Comparison of ENCODE assay signal across 19 cellular contexts in the genomic region with DNA sequence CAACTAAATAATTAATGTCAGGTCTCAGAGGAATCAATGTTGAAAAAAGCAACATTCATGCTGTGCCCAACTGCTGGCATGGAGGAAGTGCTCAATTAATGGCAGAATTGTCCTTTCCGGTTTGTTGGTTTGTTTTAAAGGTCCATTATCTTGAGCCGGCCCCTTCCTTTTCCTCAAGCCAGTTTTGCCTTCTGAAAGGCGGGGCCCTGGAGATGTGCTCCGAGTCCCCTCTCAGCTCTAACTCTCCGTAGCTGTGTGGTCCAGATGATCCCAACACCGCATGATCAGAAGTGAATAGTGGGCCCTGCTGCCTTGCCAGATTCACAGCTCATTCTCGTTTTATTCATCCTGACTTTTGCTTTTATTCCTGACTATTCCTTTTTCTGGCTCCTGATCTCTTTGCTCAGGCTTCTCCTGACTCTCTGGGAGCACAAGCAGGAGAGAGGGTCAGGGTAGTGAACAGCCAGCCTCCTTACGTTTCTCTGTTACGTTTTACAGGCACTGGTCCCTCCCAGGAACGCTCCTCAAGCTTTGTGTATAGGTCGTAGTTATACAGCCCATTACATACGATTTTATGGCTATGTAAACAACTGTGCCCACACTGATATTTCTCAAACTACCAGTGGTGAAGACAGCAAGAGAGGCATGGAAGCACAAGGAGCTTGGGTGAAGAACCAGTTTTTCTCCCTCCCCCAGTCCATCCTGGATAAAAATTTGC.
DNase-seq lines count a peak whose midpoint lies in the region; ATAC-seq, FAIRE-seq and TF ChIP-seq lines count a peak whose summit lies in the region.
"Had no signal": no experiment of that assay in that cellular context is flagged by ENCODE, and none has a peak within 500 bp of the region (broad histone marks: within the 10 kb centered on the region; RNA-seq: fewer than 3 reads in every experiment).

No MANE protein-coding gene starts in this region.

- TF ChIP-seq EP300 in H1 (IDR thresholded peaks at IDR 0.05; ENCODE audit: borderline replicate concordance in 1 of 2, low read depth in 2 of 2, low read length in 2 of 2): no peak

- intact Hi-C loops in mucosa of descending colon (cut with DNase I, micrococcal nuclease): no loop called here

- H4K5ac ChIP-seq in H1 (ENCODE audit: insufficient read length, low read depth, low read length): no peak overlapping the region

- no peak overlapping the region for H4K8ac ChIP-seq in H1 (ENCODE audit: extremely low read depth, insufficient read depth, low read length)

- peaks cover 0 to 3% of the 10 kb centered on the region in 2 experiments for H4K20me1 ChIP-seq in H1 (replicated peaks in 1 of 2; ENCODE audit: control insufficient read depth in 1 of 2, insufficient read depth in 2 of 2, low read length in 2 of 2)

- POLR2A ChIA-PET in HEK293 (lab: Yijun Ruan, JAX) (no interaction called here), H1 (lab: Charles Lee; ENCODE audit: partially characterized antibody) (no interaction called here)

- H2AFZ ChIP-seq in H1 (ENCODE audit: low read length): no peak overlapping the region

- H2BK15ac ChIP-seq in H1 (ENCODE audit: low read length): no peak overlapping the region

- H3K4me1 ChIP-seq in HEK293 (ENCODE audit: control insufficient read depth, insufficient read depth, low read length): peaks cover 5% of the 10 kb centered on the region
- H3K4me1 ChIP-seq in H1 (replicated peaks in 1 of 4; ENCODE audit: control insufficient read depth in 3 of 4, insufficient read depth in 4 of 4, low read length in 3 of 4): peaks cover 0 to 6% (median 1%) of the 10 kb centered on the region in 4 experiments; a peak in 3 of 7 replicates
- no peaks in the 10 kb centered on the region for H3K4me1 ChIP-seq in mucosa of descending colon (ENCODE audit: low read depth)

- H3K9me3 ChIP-seq in HEK293 (ENCODE audit: control insufficient read depth, insufficient read depth, low read depth, low read length) (no peaks in the 10 kb centered on the region), H1 (ENCODE audit: insufficient read depth in 2 of 2, low read depth in 1 of 2, low read length in 1 of 2) (no peaks in the 10 kb centered on the region), mucosa of descending colon (no peaks in the 10 kb centered on the region)
- H3K9me3 ChIP-seq: SJSA1 had no signal

- ATAC-seq in mucosa of descending colon (peak; percentile 95), HG03439 (IDR thresholded peaks at IDR 0.05; ENCODE audit: unreplicated experiment) (no peak)

- H3K27ac ChIP-seq in HEK293 (ENCODE audit: extremely low read depth, low read depth, low read length) (no peak overlapping the region), H1 (ENCODE audit: low read depth, low read length) (no peak overlapping the region)
- H3K27ac ChIP-seq: SJSA1 had no signal

- CTCF ChIA-PET in HEK293 (lab: Yijun Ruan, JAX) (no interaction called here), H1 (lab: Charles Lee; ENCODE audit: partially characterized antibody) (interaction anchor here (0.7 to 1.4 kb wide), 4 partner anchors 15 to 134 kb away, joined by 3 read pairs; no protein-coding TSS in a partner anchor)

- H3K4me2 ChIP-seq in H1 (ENCODE audit: insufficient read depth in 1 of 2, low read depth in 2 of 2, low read length in 2 of 2): 0 out of 4 replicates have a peak overlapping the region, but pooled peaks of 1 of the 2 experiments have one; percentile 6

- H2BK5ac ChIP-seq in H1 (ENCODE audit: low read depth, low read length): peak overlapping the region; percentile 26; the same call in 1 of the 2 replicates

- no peak overlapping the region for H3K23ac ChIP-seq in H1 (ENCODE audit: insufficient read length)

- H3K23me2 ChIP-seq in H1 (ENCODE audit: low read depth, low read length): no peaks in the 10 kb centered on the region

- no peak for TF ChIP-seq POLR2A in H1 (IDR thresholded peaks at IDR 0.05; ENCODE audit: control extremely low read depth in 1 of 2, low read depth in 2 of 2, low read length in 2 of 2)

- H3K18ac ChIP-seq in H1 (ENCODE audit: extremely low read depth, low read length): no peak overlapping the region

- H3K27me3 ChIP-seq in H1 (replicated peaks in 1 of 4; ENCODE audit: control insufficient read depth in 3 of 4, extremely low read depth in 1 of 4, insufficient read depth in 3 of 4, low read length in 3 of 4): no peaks in the 10 kb centered on the region
- H3K27me3 ChIP-seq: SJSA1 had no signal

- H3K36me3 ChIP-seq in HEK293 (ENCODE audit: control insufficient read depth in 2 of 2, insufficient read depth in 1 of 2, low read length in 2 of 2): peaks cover 0 to 11% of the 10 kb centered on the region in 2 experiments; a peak in 1 of 3 replicates
- peaks cover 0 to 5% (median 1%) of the 10 kb centered on the region in 4 experiments; a peak in 3 of 8 replicates for H3K36me3 ChIP-seq in H1 (ENCODE audit: control insufficient read depth in 2 of 4, insufficient read depth in 4 of 4, low read length in 3 of 4)
- no peaks in the 10 kb centered on the region for H3K36me3 ChIP-seq in mucosa of descending colon (ENCODE audit: low read depth)
- H3K36me3 ChIP-seq: SJSA1 had no signal

- H2BK120ac ChIP-seq in H1 (replicated peaks; ENCODE audit: low read depth, low read length): no peak overlapping the region

- H2BK12ac ChIP-seq in H1 (ENCODE audit: low read depth, low read length): no peak overlapping the region

- TF ChIP-seq RAD21 in H1 (IDR thresholded peaks at IDR 0.05 in 1 of 2, conservative IDR thresholded peaks at IDR 0.05 in 1 of 2; ENCODE audit: low read depth in 2 of 2, low read length in 2 of 2): no peak

- H3K14ac ChIP-seq in H1 (ENCODE audit: insufficient read length): no peak overlapping the region

- 0 out of 7 replicates have a peak overlapping the region, but pooled peaks of 1 of the 4 experiments have one; percentile 8 for H3K9ac ChIP-seq in H1 (replicated peaks in 1 of 4; ENCODE audit: extremely low read depth in 1 of 4, low read depth in 3 of 4, low read length in 3 of 4)

- H4K91ac ChIP-seq in H1 (replicated peaks; ENCODE audit: insufficient read length, low read length): no peak overlapping the region

- H2BK20ac ChIP-seq in H1 (ENCODE audit: low read length): no peak overlapping the region

- H3K4me3 ChIP-seq in HEK293 (ENCODE audit: low read depth, low read length) (no peak overlapping the region), H1 (ENCODE audit: extremely low read depth in 1 of 4, insufficient read depth in 2 of 4, low read depth in 3 of 4, low read length in 4 of 4) (no peak overlapping the region), mucosa of descending colon (no peak overlapping the region)
- H3K4me3 ChIP-seq: SJSA1 had no signal

- TF ChIP-seq CTCF in HEK293 (tag by site-specific recombination; IDR thresholded peaks at IDR 0.05): no peak
- TF ChIP-seq CTCF in H1 (IDR thresholded peaks at IDR 0.05; ENCODE audit: control extremely low read depth in 1 of 3, insufficient read depth in 1 of 3, low read depth in 1 of 3, low read length in 3 of 3): no peak
- no peak for TF ChIP-seq CTCF in mucosa of descending colon (IDR thresholded peaks at IDR 0.05)

- DNase-seq in DMS153 treated with DMSO at 0.1 percent for 48 hours (lab: John Stamatoyannopoulos, UW; ENCODE audit: unreplicated experiment) (peak; percentile 19), H1 (ENCODE audit: low read depth in 1 of 2, low spot score in 2 of 2) (no peak), mucosa of descending colon (peak in 1 of 3 donors; percentile 63), SKM-1 treated with dmso at 0.1 percent for 144 hours (lab: John Stamatoyannopoulos, UW; ENCODE audit: unreplicated experiment) (no peak), HK-2 (ENCODE audit: unreplicated experiment) (no peak), mesenteric fat pad (ENCODE audit: low spot score) (no peak)
- DNase-seq: ACHN; Calu3; CD4-positive, CD25-positive, alpha-beta regulatory T cell; DMS79 treated with DMSO at 0.1 percent for 48 hours; MV-4-11; NCI-H1694; NCI-H524 had no signal

- H2AK5ac ChIP-seq in H1 (ENCODE audit: low read depth, low read length): 0 out of 2 replicates have a peak overlapping the region, but pooled peaks have one; percentile 79

- H3K79me1 ChIP-seq in H1 (ENCODE audit: low read depth, low read length): peaks cover 6% of the 10 kb centered on the region; the same call in 1 of the 2 replicates

- no peak overlapping the region for H3K56ac ChIP-seq in H1 (replicated peaks; ENCODE audit: insufficient read length, low read depth, low read length)

- no peak overlapping the region for H3K4ac ChIP-seq in H1 (replicated peaks; ENCODE audit: insufficient read length, low read depth, low read length)

- WGBS in H1 (ENCODE audit: extremely low coverage in 1 of 2, insufficient coverage in 1 of 2, insufficient read length in 1 of 2, insufficient replicate concordance in 2 of 2, low coverage in 1 of 2, low lambda C conversion rate in 2 of 2, missing lambda C conversion rate in 1 of 2), 2 experiments: 84% methylated on average over 12 of the region's 12 CpGs; no CpG with 5 or more reads in 1 of the 2 experiments

- no peak for FAIRE-seq in H1 (lab: Jason Lieb, UNC)
- FAIRE-seq: G401.6, GM12891, GM19239 had no signal

- H3K79me2 ChIP-seq in H1 (ENCODE audit: control insufficient read depth in 1 of 2, insufficient read depth in 2 of 2, low read length in 2 of 2): peaks cover 0 to 64% of the 10 kb centered on the region in 2 experiments; a peak in 3 of 4 replicates

TF ChIP-seq in H1, 55 proteins besides CTCF, POLR2A, EP300 and RAD21:
- TF ChIP-seq BACH1 (IDR thresholded peaks at IDR 0.05; ENCODE audit: low read length): no peak
- TF ChIP-seq KDM4A (IDR thresholded peaks at IDR 0.05; ENCODE audit: low read depth, low read length, severe bottlenecking): no peak
- no peak for TF ChIP-seq RFX5 (IDR thresholded peaks at IDR 0.05; ENCODE audit: borderline replicate concordance, low read depth, low read length)
- TF ChIP-seq RXRA (IDR thresholded peaks at IDR 0.05; ENCODE audit: insufficient read depth, low read depth, low read length): no peak
- no peak for TF ChIP-seq BRCA1 (IDR thresholded peaks at IDR 0.05; ENCODE audit: low read depth, low read length)
- no peak for TF ChIP-seq BCL11A (IDR thresholded peaks at IDR 0.05; ENCODE audit: low read depth in 2 of 2, low read length in 2 of 2)
- no peak for TF ChIP-seq SIN3A (conservative IDR thresholded peaks at IDR 0.05 in 1 of 2, IDR thresholded peaks at IDR 0.05 in 1 of 2; ENCODE audit: low read depth in 1 of 2, low read length in 2 of 2)
- no peak for TF ChIP-seq ZNF274 (IDR thresholded peaks at IDR 0.05; ENCODE audit: borderline replicate concordance, extremely low read depth, low read length)
- TF ChIP-seq SP2 (IDR thresholded peaks at IDR 0.05; ENCODE audit: low read length): no peak
